In genomic region chr12:124520258-124520657, GRCh38 we compare ENCODE assay signal across 8 cellular contexts. TPM values are rescaled to one million over a fixed set of nuclear protein-coding genes. Genes with fewer than 3 reads are reported as not detected.
DNase-seq lines count a peak whose midpoint lies in the region; ATAC-seq, FAIRE-seq and TF ChIP-seq lines count a peak whose summit lies in the region.

No MANE protein-coding gene starts in this region.

- H3K4me2 ChIP-seq in H1 (ENCODE audit: insufficient read depth in 1 of 2, low read depth in 2 of 2, low read length in 2 of 2), result no peak overlapping the region

- H3K4me3 ChIP-seq in H1 (ENCODE audit: extremely low read depth in 1 of 4, insufficient read depth in 2 of 4, low read depth in 3 of 4, low read length in 4 of 4) (no peak overlapping the region), muscle layer of colon (ENCODE audit: low read depth in 1 of 2, low read length in 2 of 2) (no peak overlapping the region)

- no peak overlapping the region for H3K9ac ChIP-seq in H1 (replicated peaks in 1 of 4; ENCODE audit: extremely low read depth in 1 of 4, low read depth in 3 of 4, low read length in 3 of 4)
- no peak overlapping the region for H3K9ac ChIP-seq in muscle layer of colon (ENCODE audit: low read length)

- no peak overlapping the region for H4K91ac ChIP-seq in H1 (replicated peaks; ENCODE audit: insufficient read length, low read length)

- ATAC-seq in GM21529 (IDR thresholded peaks at IDR 0.05; ENCODE audit: unreplicated experiment), result no peak

- H2BK20ac ChIP-seq in H1 (ENCODE audit: low read length), result no peak overlapping the region

- H3K18ac ChIP-seq in H1 (ENCODE audit: extremely low read depth, low read length), result no peak overlapping the region

- no peaks in the 10 kb centered on the region; the same call in 1 of the 2 replicates for H3K23me2 ChIP-seq in H1 (ENCODE audit: low read depth, low read length)

- no peak overlapping the region; the same call in 1 of the 2 replicates for H2BK5ac ChIP-seq in H1 (ENCODE audit: low read depth, low read length)

- no peak overlapping the region for H2BK120ac ChIP-seq in H1 (replicated peaks; ENCODE audit: low read depth, low read length)

- H3K79me2 ChIP-seq in H1 (ENCODE audit: control insufficient read depth in 1 of 2, insufficient read depth in 2 of 2, low read length in 2 of 2), result peaks cover 14 to 97% of the 10 kb centered on the region in 2 experiments

- no peak for TF ChIP-seq POLR2A in H1 (IDR thresholded peaks at IDR 0.05; ENCODE audit: control extremely low read depth in 1 of 2, low read depth in 2 of 2, low read length in 2 of 2)

- H3K23ac ChIP-seq in H1 (ENCODE audit: insufficient read length), result no peak overlapping the region

- no peak overlapping the region; the same call in 1 of the 2 replicates for H4K8ac ChIP-seq in H1 (ENCODE audit: extremely low read depth, insufficient read depth, low read length)

- peaks cover 37 to 39% of the 10 kb centered on the region in 2 experiments for H4K20me1 ChIP-seq in H1 (replicated peaks in 1 of 2; ENCODE audit: control insufficient read depth in 1 of 2, insufficient read depth in 2 of 2, low read length in 2 of 2)

- H2AK5ac ChIP-seq in H1 (ENCODE audit: low read depth, low read length), result 0 out of 2 replicates have a peak overlapping the region, but pooled peaks have one; percentile 19

- H2AFZ ChIP-seq in H1 (ENCODE audit: low read length), result no peak overlapping the region

- H4K5ac ChIP-seq in H1 (ENCODE audit: insufficient read length, low read depth, low read length), result no peak overlapping the region

- no peak for TF ChIP-seq EP300 in H1 (IDR thresholded peaks at IDR 0.05; ENCODE audit: borderline replicate concordance in 1 of 2, low read depth in 2 of 2, low read length in 2 of 2)

- CTCF ChIA-PET in H1 (lab: Charles Lee; ENCODE audit: partially characterized antibody), result interaction anchor here (0.7 to 1.9 kb wide), 5 partner anchors 9 to 230 kb away, joined by 3 to 6 read pairs (median 3); no protein-coding TSS in a partner anchor

- TF ChIP-seq RAD21 in H1 (IDR thresholded peaks at IDR 0.05 in 1 of 2, conservative IDR thresholded peaks at IDR 0.05 in 1 of 2; ENCODE audit: low read depth in 2 of 2, low read length in 2 of 2), result no peak

- H3K56ac ChIP-seq in H1 (replicated peaks; ENCODE audit: insufficient read length, low read depth, low read length), result no peak overlapping the region

- no peak overlapping the region for H2BK15ac ChIP-seq in H1 (ENCODE audit: low read length)

- H3K36me3 ChIP-seq in H1 (ENCODE audit: control insufficient read depth in 2 of 4, insufficient read depth in 4 of 4, low read length in 3 of 4) (peaks cover 0 to 9% (median 0%) of the 10 kb centered on the region in 4 experiments; a peak in 2 of 8 replicates), muscle layer of colon (ENCODE audit: insufficient read depth, low read length) (no peaks in the 10 kb centered on the region)

- DNase-seq in NCI-H446 (lab: John Stamatoyannopoulos, UW) (peak; percentile 65 to 89), H1 (ENCODE audit: low read depth in 1 of 2, low spot score in 2 of 2) (no peak), amygdala (lab: John Stamatoyannopoulos, UW) (no peak), NAMALWA (ENCODE audit: low spot score) (no peak)
- DNase-seq in activated CD4-positive, alpha-beta T cell treated with anti-CD3 and anti-CD28 coated beads, Interleukin-2, amount 50 U/mL, for 1 hour, result no peak

- POLR2A ChIA-PET in H1 (lab: Charles Lee; ENCODE audit: partially characterized antibody), result interaction anchor here (1.2 to 1.3 kb wide), 2 partner anchors 11 to 39 kb away, joined by 3 to 4 read pairs; no protein-coding TSS in a partner anchor

- TF ChIP-seq CTCF in 22Rv1 (IDR thresholded peaks at IDR 0.05) (no peak), H1 (IDR thresholded peaks at IDR 0.05; ENCODE audit: control extremely low read depth in 1 of 3, insufficient read depth in 1 of 3, low read depth in 1 of 3, low read length in 3 of 3) (no peak)

- H3K4ac ChIP-seq in H1 (replicated peaks; ENCODE audit: insufficient read length, low read depth, low read length), result no peak overlapping the region

- no peak overlapping the region for H3K14ac ChIP-seq in H1 (ENCODE audit: insufficient read length)

- H3K27ac ChIP-seq in 22Rv1, result peak overlapping the region; percentile 100
- no peak overlapping the region for H3K27ac ChIP-seq in H1 (ENCODE audit: low read depth, low read length)
- peak overlapping the region; percentile 92 for H3K27ac ChIP-seq in muscle layer of colon (ENCODE audit: low read depth, low read length)

- H3K4me1 ChIP-seq in H1 (replicated peaks in 1 of 4; ENCODE audit: control insufficient read depth in 3 of 4, insufficient read depth in 4 of 4, low read length in 3 of 4) (peaks cover 6 to 21% (median 12%) of the 10 kb centered on the region in 4 experiments; a peak in 6 of 7 replicates), muscle layer of colon (ENCODE audit: insufficient read depth, low read length) (peaks cover 67% of the 10 kb centered on the region)

- 96% methylated on average over 15 of the region's 15 CpGs; no CpG with 5 or more reads in 1 of the 2 experiments for WGBS in H1 (ENCODE audit: extremely low coverage in 1 of 2, insufficient coverage in 1 of 2, insufficient read length in 1 of 2, insufficient replicate concordance in 2 of 2, low coverage in 1 of 2, low lambda C conversion rate in 2 of 2, missing lambda C conversion rate in 1 of 2), 2 experiments

- H2BK12ac ChIP-seq in H1 (ENCODE audit: low read depth, low read length), result no peak overlapping the region

- H3K27me3 ChIP-seq in H1 (replicated peaks in 1 of 4; ENCODE audit: control insufficient read depth in 3 of 4, extremely low read depth in 1 of 4, insufficient read depth in 3 of 4, low read length in 3 of 4) (no peaks in the 10 kb centered on the region), muscle layer of colon (ENCODE audit: control insufficient read depth in 1 of 2, insufficient read depth in 2 of 2, low read length in 2 of 2) (no peaks in the 10 kb centered on the region)

- peaks cover 18% of the 10 kb centered on the region for H3K79me1 ChIP-seq in H1 (ENCODE audit: low read depth, low read length)

- H3K9me3 ChIP-seq in H1 (ENCODE audit: insufficient read depth in 2 of 2, low read depth in 1 of 2, low read length in 1 of 2) (no peaks in the 10 kb centered on the region), muscle layer of colon (ENCODE audit: low read length) (no peaks in the 10 kb centered on the region)

- no peak for FAIRE-seq in H1 (lab: Jason Lieb, UNC)

TF ChIP-seq in H1, 55 proteins besides CTCF, POLR2A, EP300 and RAD21 (continues in another document):
- TF ChIP-seq HDAC2 (IDR thresholded peaks at IDR 0.05; ENCODE audit: borderline replicate concordance in 1 of 2, low read depth in 2 of 2, low read length in 2 of 2) (no peak), TCF12 (IDR thresholded peaks at IDR 0.05; ENCODE audit: low read depth, low read length) (no peak), USF2 (IDR thresholded peaks at IDR 0.05; ENCODE audit: low read length) (no peak), E2F6 (IDR thresholded peaks at IDR 0.05) (no peak), ZNF274 (IDR thresholded peaks at IDR 0.05; ENCODE audit: borderline replicate concordance, extremely low read depth, low read length) (no peak), CBX8 (IDR thresholded peaks at IDR 0.05; ENCODE audit: borderline replicate concordance, low read depth, low read length) (no peak), RBBP5 (IDR thresholded peaks at IDR 0.05; ENCODE audit: borderline replicate concordance, low read depth, low read length) (no peak), BACH1 (IDR thresholded peaks at IDR 0.05; ENCODE audit: low read length) (no peak), ASH2L (IDR thresholded peaks at IDR 0.05; ENCODE audit: low read length) (no peak), CHD1 (IDR thresholded peaks at IDR 0.05; ENCODE audit: low read depth, low read length) (no peak), CEBPB (IDR thresholded peaks at IDR 0.05; ENCODE audit: low read depth, low read length) (no peak), TAF1 (IDR thresholded peaks at IDR 0.05; ENCODE audit: low read depth, low read length) (no peak), GTF2F1 (IDR thresholded peaks at IDR 0.05; ENCODE audit: borderline replicate concordance, low read depth, low read length) (no peak), HDAC6 (IDR thresholded peaks at IDR 0.05; ENCODE audit: low read depth, low read length) (no peak)

RNA-seq across cellular contexts. Expression of gene NCOR2, which starts 47.2 kb away (rescaled TPM):
- total RNA-seq in H1 (2021; fragmentation: NEBNext Ultra II Directional; extraction: Animal tissue kit (Norgen Biotek cat#: 25700)), result 275 TPM in 2 replicates
- polyA plus RNA-seq in H1 (2011; rRNA removed), result 14.8 and 25.3 TPM in 2 replicates
- polyA plus RNA-seq in H1 (2011; cell fraction: cytosol; rRNA removed), result 13.5 TPM
- 54.3 TPM for polyA plus RNA-seq in H1 (2011; cell fraction: nucleus; rRNA removed)
- 125 to 153 TPM (median 138 TPM) in 4 replicates for polyA plus RNA-seq in H1 (2012, experiment 1 of 2)
- polyA plus RNA-seq in H1 (2012, experiment 2 of 2), result 70.3 TPM
- polyA plus RNA-seq in H1 (2013, experiment 1 of 2), result 103 TPM
- 111 TPM for polyA plus RNA-seq in H1 (2013, experiment 2 of 2)
- polyA minus RNA-seq in H1 (2011; rRNA and poly(A)+ RNA removed), result 28.8 and 30.2 TPM in 2 replicates
- polyA minus RNA-seq in H1 (2011; cell fraction: cytosol; rRNA and poly(A)+ RNA removed), result 93.4 TPM
- polyA minus RNA-seq in H1 (2011; cell fraction: nucleus; rRNA and poly(A)+ RNA removed), result 81.3 TPM

Comparison
In these comparisons a context has a peak if more than half of its experiments do, and no peak if none do; other contexts are left out.
1. DNase-seq: peak in NCI-H446 (2 of 2); none in H1 (0 of 2), activated CD4-positive, alpha-beta T cell treated with anti-CD3 and anti-CD28 coated beads, Interleukin-2, amount 50 U/mL, for 1 hour (single experiment), amygdala (0 of 56) and NAMALWA (single experiment).